Comparison of ENCODE assay signal across 20 cellular contexts in the genomic region with DNA sequence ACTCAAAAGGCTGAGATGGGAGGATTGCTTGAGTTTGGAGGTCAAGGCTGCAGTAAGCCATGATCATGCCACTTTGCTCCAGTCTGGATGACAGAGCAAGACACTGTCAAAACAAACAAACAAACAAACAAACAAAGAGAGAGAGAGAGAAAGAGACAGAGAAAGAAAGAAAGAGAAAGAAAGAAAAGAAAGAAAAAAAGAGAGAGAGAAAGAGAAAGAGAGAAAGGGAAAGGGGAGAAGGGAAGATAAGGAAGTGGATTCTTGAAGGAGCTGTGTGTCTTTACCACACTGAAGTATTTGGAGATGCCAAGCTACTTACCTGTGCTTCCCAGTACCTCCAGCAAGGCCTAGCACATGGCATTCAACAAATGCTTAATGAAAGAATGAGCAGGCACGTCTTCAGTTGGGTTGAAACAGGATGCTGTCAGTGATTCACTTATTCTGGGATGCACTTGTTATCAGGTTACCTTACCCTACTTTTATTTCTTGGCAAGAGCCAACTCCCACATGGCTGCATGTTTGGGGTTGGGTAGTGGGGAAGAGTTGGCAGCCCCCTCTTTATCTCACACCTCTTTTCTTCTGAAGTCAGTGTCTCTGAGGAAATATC. TPM values are rescaled to one million over a fixed set of nuclear protein-coding genes. Genes with fewer than 3 reads are reported as not detected.
DNase-seq lines count a peak whose midpoint lies in the region; ATAC-seq and TF ChIP-seq lines count a peak whose summit lies in the region.
"Had no signal": no experiment of that assay in that cellular context is flagged by ENCODE, and none has a peak within 500 bp of the region (broad histone marks: within the 10 kb centered on the region; RNA-seq: fewer than 3 reads in every experiment).

No MANE protein-coding gene starts in this region.

- H2BK5ac ChIP-seq in neuronal stem cell (ENCODE audit: low read length) = no peak overlapping the region

- no peak overlapping the region for H3K9ac ChIP-seq in BLaER1 treated with 17β-estradiol and CSF1 and Interleukin-3, amounts not matched to agents 10 nM and 100 nM
- no peak overlapping the region for H3K9ac ChIP-seq in PC-3 (ENCODE audit: low read length)
- no peak overlapping the region for H3K9ac ChIP-seq in neuronal stem cell (ENCODE audit: low read depth, low read length, poor library complexity)

- ATAC-seq in PC-3 (no peak), GM18498 (IDR thresholded peaks at IDR 0.05; ENCODE audit: unreplicated experiment) (no peak)

- H3K4me3 ChIP-seq in BLaER1 treated with 17β-estradiol and CSF1 and Interleukin-3, amounts not matched to agents 10 nM and 100 nM = no peak overlapping the region
- H3K4me3 ChIP-seq in HEK293 (ENCODE audit: low read depth, low read length) = no peak overlapping the region
- no peak overlapping the region for H3K4me3 ChIP-seq in PC-3 (ENCODE audit: low read length)
- no peak overlapping the region for H3K4me3 ChIP-seq in neuronal stem cell (ENCODE audit: low read length in 2 of 2)
- H3K4me3 ChIP-seq: SJSA1 had no signal

- no peak overlapping the region for H2AK5ac ChIP-seq in neuronal stem cell (ENCODE audit: low read depth, low read length)

- WGBS in neuronal stem cell (ENCODE audit: extremely low coverage in 2 of 2, insufficient read length in 2 of 2, insufficient replicate concordance in 1 of 2), 2 donors = no CpG with 5 or more reads among the region's 1 CpG

- H2BK15ac ChIP-seq in neuronal stem cell (ENCODE audit: low read length) = no peak overlapping the region

- no peak overlapping the region for H4K91ac ChIP-seq in neuronal stem cell (ENCODE audit: low read depth, low read length, poor library complexity)

- no peaks in the 10 kb centered on the region for H3K79me1 ChIP-seq in neuronal stem cell (ENCODE audit: low read depth, low read length)

- H3K27ac ChIP-seq in BLaER1 treated with 17β-estradiol and CSF1 and Interleukin-3, amounts not matched to agents 10 nM and 100 nM = no peak overlapping the region
- no peak overlapping the region for H3K27ac ChIP-seq in HEK293 (ENCODE audit: extremely low read depth, low read depth, low read length)
- no peak overlapping the region for H3K27ac ChIP-seq in PC-3 (ENCODE audit: low read length)
- no peak overlapping the region for H3K27ac ChIP-seq in neuronal stem cell (replicated peaks; ENCODE audit: low read length)
- H3K27ac ChIP-seq: SJSA1 had no signal

- POLR2A ChIA-PET in HEK293 (lab: Yijun Ruan, JAX) = no interaction called here
- POLR2A ChIA-PET in PC-3 (lab: Charles Lee; ENCODE audit: unreplicated experiment) = no interaction called here

- H3K36me3 ChIP-seq in BLaER1 treated with 17β-estradiol and CSF1 and Interleukin-3, amounts not matched to agents 10 nM and 100 nM = peaks cover 0 to 92% (median 0%) of the 10 kb centered on the region in 11 experiments; a peak in 10 of 22 replicates
- H3K36me3 ChIP-seq in HEK293 (ENCODE audit: control insufficient read depth in 2 of 2, insufficient read depth in 1 of 2, low read length in 2 of 2) (no peaks in the 10 kb centered on the region), PC-3 (ENCODE audit: low read depth, low read length) (no peaks in the 10 kb centered on the region), neuronal stem cell (replicated peaks in 1 of 2; ENCODE audit: control insufficient read depth in 2 of 2, insufficient read depth in 2 of 2, low read length in 2 of 2) (no peaks in the 10 kb centered on the region)
- H3K36me3 ChIP-seq: SJSA1 had no signal

- CTCF ChIA-PET in HEK293 (lab: Yijun Ruan, JAX) (interaction anchor here (1.0 kb wide), 1 partner anchor 255 kb away, joined by 3 read pairs; no protein-coding TSS in a partner anchor), PC-3 (lab: Charles Lee) (no interaction called here)

- no peaks in the 10 kb centered on the region for H4K20me1 ChIP-seq in BLaER1 treated with 17β-estradiol and CSF1 and Interleukin-3, amounts not matched to agents 10 nM and 100 nM
- no peaks in the 10 kb centered on the region for H4K20me1 ChIP-seq in PC-3 (ENCODE audit: low read length)

- intact Hi-C loops in PC-3 (cut with micrococcal nuclease) = no loop called here

- DNase-seq in PC-3 (peak; percentile 31), kidney tubule cell (ENCODE audit: low spot score) (peak; percentile 17), neuronal stem cell (ENCODE audit: low spot score) (no peak), LoVo (ENCODE audit: low spot score) (no peak)
- DNase-seq: Calu3; CD8-positive, alpha-beta memory T cell; DND-41; H7; KG1; MM.1S; NCI-H2029 treated with DMSO at 0.1 percent for 48 hours; NCI-H446; NCI-H524 treated with DMSO at 0.1 percent for 48 hours; NK-92 treated with Interleukin-12 subunit alpha and Interleukin-12 subunit beta, amount 100 ng/mL, for 24 hours; Right ventricle myocardium superior; RPMI8226 had no signal

- H3K4me1 ChIP-seq in BLaER1 treated with 17β-estradiol and CSF1 and Interleukin-3, amounts not matched to agents 10 nM and 100 nM = peaks cover 20 to 49% (median 41%) of the 10 kb centered on the region in 10 experiments
- H3K4me1 ChIP-seq in HEK293 (ENCODE audit: control insufficient read depth, insufficient read depth, low read length) (no peaks in the 10 kb centered on the region), PC-3 (ENCODE audit: insufficient read depth, low read length) (no peaks in the 10 kb centered on the region), neuronal stem cell (ENCODE audit: control insufficient read depth in 2 of 2, insufficient read depth in 1 of 2, low read depth in 1 of 2, low read length in 2 of 2) (peaks cover 2 to 4% of the 10 kb centered on the region in 2 donors)

- H3F3A ChIP-seq in PC-3 (ENCODE audit: low read length, unreplicated experiment) = no peaks in the 10 kb centered on the region

- no TSS peak for BruUV-seq in PC-3 (replicated peaks; lab: Mats Ljungman, UMichigan)

- no peaks in the 10 kb centered on the region for H3K27me3 ChIP-seq in BLaER1 treated with 17β-estradiol and CSF1 and Interleukin-3, amounts not matched to agents 10 nM and 100 nM
- H3K27me3 ChIP-seq in PC-3 (ENCODE audit: low read length) (no peaks in the 10 kb centered on the region), neuronal stem cell (ENCODE audit: control insufficient read depth in 3 of 3, insufficient read depth in 3 of 3, low read depth in 1 of 3, low read length in 3 of 3) (no peaks in the 10 kb centered on the region)
- H3K27me3 ChIP-seq: SJSA1 had no signal

- no peak overlapping the region for H2BK120ac ChIP-seq in neuronal stem cell (ENCODE audit: low read depth, low read length)

- H4K8ac ChIP-seq in neuronal stem cell (ENCODE audit: low read depth, low read length) = no peak overlapping the region

- no peaks in the 10 kb centered on the region for H3K9me2 ChIP-seq in PC-3 (replicated peaks; ENCODE audit: low read length)

- no peak overlapping the region for H2BK12ac ChIP-seq in neuronal stem cell (ENCODE audit: low read length)

- no peak overlapping the region for H3K4ac ChIP-seq in neuronal stem cell (ENCODE audit: low read length)

- H3K79me2 ChIP-seq in PC-3 (ENCODE audit: low read length) = no peaks in the 10 kb centered on the region

- H3K9me3 ChIP-seq in BLaER1 treated with 17β-estradiol and CSF1 and Interleukin-3, amounts not matched to agents 10 nM and 100 nM (replicated peaks in 1 of 11) = no peaks in the 10 kb centered on the region
- no peaks in the 10 kb centered on the region for H3K9me3 ChIP-seq in HEK293 (ENCODE audit: control insufficient read depth, insufficient read depth, low read depth, low read length)
- H3K9me3 ChIP-seq in PC-3 (ENCODE audit: low read length) = no peaks in the 10 kb centered on the region
- peaks cover 0 to 2% of the 10 kb centered on the region in 2 donors for H3K9me3 ChIP-seq in neuronal stem cell (replicated peaks in 1 of 2; ENCODE audit: control insufficient read depth in 2 of 2, insufficient read depth in 1 of 2, low read depth in 1 of 2, low read length in 2 of 2)
- H3K9me3 ChIP-seq: SJSA1 had no signal

- H3K18ac ChIP-seq in neuronal stem cell (ENCODE audit: low read length) = no peak overlapping the region

- H3K4me2 ChIP-seq in BLaER1 treated with 17β-estradiol and CSF1 and Interleukin-3, amounts not matched to agents 10 nM and 100 nM = peak overlapping the region in 7 of 11 experiments; percentile 59 to 78 (median 75); a peak in 7 of 22 replicates
- H3K4me2 ChIP-seq in PC-3 (ENCODE audit: low read length) (no peak overlapping the region), neuronal stem cell (ENCODE audit: insufficient read depth, low read length, poor library complexity, severe bottlenecking) (no peak overlapping the region)

- H3K14ac ChIP-seq in neuronal stem cell (ENCODE audit: low read length) = no peak overlapping the region

- H3K23ac ChIP-seq in neuronal stem cell (ENCODE audit: low read depth, low read length, poor library complexity) = no peak overlapping the region

- no peak overlapping the region for H2AFZ ChIP-seq in PC-3 (ENCODE audit: low read length)
- no peak overlapping the region for H2AFZ ChIP-seq in neuronal stem cell (ENCODE audit: low read length)

- TF ChIP-seq CTCF in HEK293 (tag by site-specific recombination; IDR thresholded peaks at IDR 0.05) (no peak), PC-3 (conservative IDR thresholded peaks at IDR 0.05; ENCODE audit: low read depth, low read length) (no peak)

TF ChIP-seq in HEK293, 187 proteins besides CTCF, POLR2A, EP300 and RAD21 (continues in another document):
- TF ChIP-seq ZNF354C (tag by site-specific recombination; IDR thresholded peaks at IDR 0.05; ENCODE audit: borderline replicate concordance, low read depth) (no peak), TCF7L2 (IDR thresholded peaks at IDR 0.05; ENCODE audit: borderline replicate concordance, low read depth, low read length) (no peak), PRDM1 (tag by site-specific recombination; IDR thresholded peaks at IDR 0.05) (peak; percentile 78), KLF7 (tag by site-specific recombination; IDR thresholded peaks at IDR 0.05; ENCODE audit: borderline replicate concordance) (no peak), ZSCAN16 (tag by site-specific recombination; IDR thresholded peaks at IDR 0.05) (no peak), ZNF292 (tag by site-specific recombination; IDR thresholded peaks at IDR 0.05; ENCODE audit: borderline replicate concordance, low read depth) (no peak)
- TF ChIP-seq, protein P1, sequence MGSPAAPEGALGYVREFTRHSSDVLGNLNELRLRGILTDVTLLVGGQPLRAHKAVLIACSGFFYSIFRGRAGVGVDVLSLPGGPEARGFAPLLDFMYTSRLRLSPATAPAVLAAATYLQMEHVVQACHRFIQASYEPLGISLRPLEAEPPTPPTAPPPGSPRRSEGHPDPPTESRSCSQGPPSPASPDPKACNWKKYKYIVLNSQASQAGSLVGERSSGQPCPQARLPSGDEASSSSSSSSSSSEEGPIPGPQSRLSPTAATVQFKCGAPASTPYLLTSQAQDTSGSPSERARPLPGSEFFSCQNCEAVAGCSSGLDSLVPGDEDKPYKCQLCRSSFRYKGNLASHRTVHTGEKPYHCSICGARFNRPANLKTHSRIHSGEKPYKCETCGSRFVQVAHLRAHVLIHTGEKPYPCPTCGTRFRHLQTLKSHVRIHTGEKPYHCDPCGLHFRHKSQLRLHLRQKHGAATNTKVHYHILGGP (tag by site-specific recombination; IDR thresholded peaks at IDR 0.05) = no peak

RNA-seq across cellular contexts. Expression of a gene that starts 28.8 kb away (rescaled TPM):
- 0.17 and 0.36 TPM in 2 replicates for total RNA-seq in PC-3 (2014; rRNA removed)
- 0.66 TPM for polyA plus RNA-seq in neuronal stem cell (2013, experiment 1 of 2)
- polyA plus RNA-seq in neuronal stem cell (2013, experiment 2 of 2) = 0.43 TPM

RNA-seq across cellular contexts. Expression of a gene that starts 29.8 kb away (rescaled TPM):
- total RNA-seq in PC-3 (2014; rRNA removed) = 25.1 and 28.8 TPM in 2 replicates
- 11.5 TPM for polyA plus RNA-seq in neuronal stem cell (2013, experiment 1 of 2)
- polyA plus RNA-seq in neuronal stem cell (2013, experiment 2 of 2) = 11.6 TPM

Comparison
In these comparisons a context has a peak if more than half of its experiments do, and no peak if none do; other contexts are left out.
1. H3K4me2 ChIP-seq: peak in BLaER1 treated with 17β-estradiol and CSF1 and Interleukin-3, amounts not matched to agents 10 nM and 100 nM (7 of 11); none in PC-3 (single experiment) and neuronal stem cell (single experiment).
2. DNase-seq: peak in PC-3 (single experiment) and kidney tubule cell (single experiment); none in neuronal stem cell (single experiment) and LoVo (single experiment).